In the genomic region with DNA sequence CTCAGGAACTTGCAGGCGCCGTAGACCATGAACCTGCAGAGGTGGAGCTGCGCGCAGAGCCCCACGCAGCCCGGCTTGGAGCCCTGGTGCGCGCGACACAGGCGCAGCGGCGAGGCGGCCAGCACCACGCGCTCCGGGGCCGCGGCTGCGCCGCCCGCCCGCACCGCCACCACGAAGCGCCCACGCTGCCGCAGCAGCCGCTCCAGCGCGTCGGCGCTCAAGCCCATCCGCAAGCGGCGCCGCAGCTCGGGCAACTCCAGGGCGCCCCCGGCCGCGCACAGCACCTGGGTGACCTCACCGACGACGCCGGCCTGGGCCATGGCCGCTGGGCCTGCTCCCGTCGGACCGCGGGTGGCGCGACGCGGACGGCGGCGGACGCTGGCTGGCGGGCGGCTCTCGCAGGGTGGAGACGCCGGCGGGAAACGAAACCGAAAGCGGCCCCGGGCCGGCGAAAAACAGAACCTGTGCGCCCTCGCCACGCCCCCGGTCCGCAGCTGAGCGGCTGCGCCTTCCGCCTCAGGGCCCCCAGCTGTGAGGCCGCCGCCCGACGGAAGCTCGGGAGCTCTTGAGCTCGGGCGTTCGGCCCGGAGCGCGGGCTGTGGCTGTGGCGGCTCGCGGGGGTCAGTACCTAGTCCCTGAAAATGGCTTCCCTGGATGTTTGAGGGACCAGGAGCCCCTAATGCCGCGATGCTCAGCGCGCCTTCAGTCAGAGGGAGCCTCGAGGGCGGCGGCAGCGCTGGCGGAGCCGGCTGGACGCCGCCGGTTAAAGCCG, we compare ENCODE assay signal across 8 cellular contexts. TPM values are rescaled to one million over a fixed set of nuclear protein-coding genes. Genes with fewer than 3 reads are reported as not detected.
DNase-seq lines count a peak whose midpoint lies in the region; ATAC-seq and TF ChIP-seq lines count a peak whose summit lies in the region.

A gene with protein sequence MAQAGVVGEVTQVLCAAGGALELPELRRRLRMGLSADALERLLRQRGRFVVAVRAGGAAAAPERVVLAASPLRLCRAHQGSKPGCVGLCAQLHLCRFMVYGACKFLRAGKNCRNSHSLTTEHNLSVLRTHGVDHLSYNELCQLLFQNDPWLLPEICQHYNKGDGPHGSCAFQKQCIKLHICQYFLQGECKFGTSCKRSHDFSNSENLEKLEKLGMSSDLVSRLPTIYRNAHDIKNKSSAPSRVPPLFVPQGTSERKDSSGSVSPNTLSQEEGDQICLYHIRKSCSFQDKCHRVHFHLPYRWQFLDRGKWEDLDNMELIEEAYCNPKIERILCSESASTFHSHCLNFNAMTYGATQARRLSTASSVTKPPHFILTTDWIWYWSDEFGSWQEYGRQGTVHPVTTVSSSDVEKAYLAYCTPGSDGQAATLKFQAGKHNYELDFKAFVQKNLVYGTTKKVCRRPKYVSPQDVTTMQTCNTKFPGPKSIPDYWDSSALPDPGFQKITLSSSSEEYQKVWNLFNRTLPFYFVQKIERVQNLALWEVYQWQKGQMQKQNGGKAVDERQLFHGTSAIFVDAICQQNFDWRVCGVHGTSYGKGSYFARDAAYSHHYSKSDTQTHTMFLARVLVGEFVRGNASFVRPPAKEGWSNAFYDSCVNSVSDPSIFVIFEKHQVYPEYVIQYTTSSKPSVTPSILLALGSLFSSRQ (minus strand): TSS at position 424 of the 772 bp plus-strand sequence. CDS start 104 bp downstream, at position 320.

- H3K9me3 ChIP-seq in BE2C, result peaks cover 3% of the 10 kb centered on the region; the same call in 1 of the 2 replicates
- H3K9me3 ChIP-seq in endocrine pancreas (ENCODE audit: control insufficient read depth, low read length), result no peaks in the 10 kb centered on the region
- no peaks in the 10 kb centered on the region for H3K9me3 ChIP-seq in mesodermal cell (ENCODE audit: control insufficient read depth, low read length)

- H3K27me3 ChIP-seq in BE2C, result no peaks in the 10 kb centered on the region; the same call in 1 of the 2 replicates
- no peaks in the 10 kb centered on the region for H3K27me3 ChIP-seq in endocrine pancreas (ENCODE audit: control insufficient read depth, insufficient read depth, low read length)

- TF ChIP-seq CTCF in BE2C (IDR thresholded peaks at IDR 0.05; ENCODE audit: low read depth, low read length), result no peak

- H3K4me3 ChIP-seq in BE2C (ENCODE audit: low read depth, low read length) (peak within 1 kb of the TSS; percentile 56), endocrine pancreas (ENCODE audit: control insufficient read depth, insufficient read depth, low read length) (peak within 1 kb of the TSS; percentile 62), mesodermal cell (ENCODE audit: extremely low read depth, insufficient read depth, low read length, poor library complexity, severe bottlenecking) (peak within 1 kb of the TSS; percentile 51)

- ATAC-seq in HG03439 (IDR thresholded peaks at IDR 0.05; ENCODE audit: unreplicated experiment), result peak; percentile 97

- H3K4me1 ChIP-seq in BE2C (peaks cover 14% of the 10 kb centered on the region), endocrine pancreas (ENCODE audit: control insufficient read depth, insufficient read depth, low read length) (peaks cover 5% of the 10 kb centered on the region), mesodermal cell (ENCODE audit: control insufficient read depth, insufficient read depth, low read length, poor library complexity, severe bottlenecking) (no peaks in the 10 kb centered on the region)

- H3K27ac ChIP-seq in mesodermal cell (ENCODE audit: low read depth, low read length, severe bottlenecking), result no peak within 1 kb of the TSS

- H3K9ac ChIP-seq in endocrine pancreas (ENCODE audit: control insufficient read depth, insufficient read depth, low read length), result peak within 1 kb of the TSS; percentile 95

- H3K36me3 ChIP-seq in BE2C (no peaks in the 10 kb centered on the region), endocrine pancreas (ENCODE audit: control insufficient read depth, insufficient read depth, low read length) (no peaks in the 10 kb centered on the region), mesodermal cell (ENCODE audit: control insufficient read depth, insufficient read depth, low read length) (no peaks in the 10 kb centered on the region)

- DNase-seq in BE2C (peak; percentile 83), GM19238 (ENCODE audit: insufficient read length, low spot score) (peak; percentile 87), NCI-H774 (lab: John Stamatoyannopoulos, UW) (peak; percentile 89)
- DNase-seq in activated CD8-positive, alpha-beta memory T cell treated with anti-CD3 and anti-CD28 coated beads for 4 hours (ENCODE audit: low read depth in 2 of 2), result peak; percentile 79 to 80
- DNase-seq in stimulated activated CD8-positive, alpha-beta memory T cell treated with anti-CD3 and anti-CD28 coated beads, Interleukin-15, amount 100 ng/mL, for 4 hours (ENCODE audit: low read depth in 2 of 2), result peak; percentile 75 to 83

- WGBS in mesodermal cell (ENCODE audit: insufficient coverage in 2 of 2), 2 experiments, result 2 to 4% methylated on average over 93 to 96 of the region's 106 CpGs

RNA-seq across cellular contexts. Expression of the gene that starts here (rescaled TPM):
- 2.9 TPM for polyA plus RNA-seq in BE2C (2012; ENCODE audit: insufficient read depth, insufficient read length, low read depth)
- polyA plus RNA-seq in mesodermal cell (2013, experiment 1 of 2), result 1.1 TPM
- polyA plus RNA-seq in mesodermal cell (2013, experiment 2 of 2), result 1.5 TPM
